Comparison of ENCODE assay signal across 16 cellular contexts in genomic region chr2:203310688-203311087, GRCh38. TPM values are rescaled to one million over a fixed set of nuclear protein-coding genes. Genes with fewer than 3 reads are reported as not detected.
DNase-seq lines count a peak whose midpoint lies in the region; ATAC-seq and TF ChIP-seq lines count a peak whose summit lies in the region.
"Had no signal": no experiment of that assay in that cellular context is flagged by ENCODE, and none has a peak within 500 bp of the region (broad histone marks: within the 10 kb centered on the region; RNA-seq: fewer than 3 reads in every experiment).

No MANE protein-coding gene starts in this region.

- no peak overlapping the region for H3K9ac ChIP-seq in IMR-90 (ENCODE audit: low read depth, low read length)
- H3K9ac ChIP-seq: BLaER1, GM23248 had no signal

- no peaks in the 10 kb centered on the region for H4K20me1 ChIP-seq in IMR-90 (ENCODE audit: insufficient read depth, low read length)
- H4K20me1 ChIP-seq: BLaER1 had no signal

- no peak overlapping the region for H3K23ac ChIP-seq in IMR-90 (ENCODE audit: low read depth, low read length)

- no peak overlapping the region for H4K91ac ChIP-seq in IMR-90 (ENCODE audit: insufficient read depth, low read depth, low read length)

- no peak overlapping the region for H3K4me3 ChIP-seq in IMR-90 (ENCODE audit: insufficient read depth, low read depth, low read length)
- H3K4me3 ChIP-seq: BLaER1, GM23248 had no signal

- no peak overlapping the region for H2AK9ac ChIP-seq in IMR-90 (replicated peaks; ENCODE audit: low read depth, low read length, poor library complexity)

- H3K18ac ChIP-seq in IMR-90 (ENCODE audit: low read depth, low read length), result no peak overlapping the region

- H2BK120ac ChIP-seq in IMR-90 (ENCODE audit: low read depth, low read length), result no peak overlapping the region

- no peak for TF ChIP-seq POLR2A in IMR-90 (IDR thresholded peaks at IDR 0.05; ENCODE audit: low read depth, low read length)

- in situ Hi-C loops in IMR-90 (cut with MboI; ENCODE audit: low sequenced_read_pairs), result no loop called here

- no peak overlapping the region for H3K56ac ChIP-seq in IMR-90 (ENCODE audit: extremely low read depth, insufficient read depth, low read length)

- DNase-seq in IMR-90 (no peak), GOT3 (lab: John Stamatoyannopoulos, UW) (no peak)
- DNase-seq in stimulated activated naive CD4-positive, alpha-beta T cell (lab: John Stamatoyannopoulos, UW), result no peak
- DNase-seq: Caco-2; CD4-positive, CD25-positive, alpha-beta regulatory T cell; CD8-positive, alpha-beta T cell; DMS153; DND-41; GM23248; H9 had no signal

- H2BK20ac ChIP-seq in IMR-90 (ENCODE audit: low read depth, low read length), result no peak overlapping the region

- H2BK15ac ChIP-seq in IMR-90 (ENCODE audit: low read depth, low read length), result no peak overlapping the region

- no peaks in the 10 kb centered on the region for H3K9me1 ChIP-seq in IMR-90 (ENCODE audit: insufficient read depth, low read length)

- H3K14ac ChIP-seq in IMR-90 (replicated peaks; ENCODE audit: low read depth, low read length), result no peak overlapping the region

- H3K27me3 ChIP-seq in IMR-90 (ENCODE audit: control insufficient read depth, insufficient read depth, low read length), result no peaks in the 10 kb centered on the region
- H3K27me3 ChIP-seq: BLaER1 had no signal

- no peak overlapping the region for H3K4ac ChIP-seq in IMR-90 (ENCODE audit: low read depth, low read length)

- H3K4me2 ChIP-seq in IMR-90 (ENCODE audit: low read depth, low read length), result no peak overlapping the region
- H3K4me2 ChIP-seq: BLaER1 had no signal

- H3K9me3 ChIP-seq in IMR-90 (ENCODE audit: control insufficient read depth, insufficient read depth, low read length), result no peaks in the 10 kb centered on the region
- H3K9me3 ChIP-seq: Caco-2 had no signal

- intact Hi-C loops in IMR-90 (cut with micrococcal nuclease), result no loop called here

- CTCF ChIA-PET in IMR-90 (lab: Yijun Ruan, JAX), result no interaction called here

- no peak overlapping the region for H2BK5ac ChIP-seq in IMR-90 (ENCODE audit: low read depth, low read length, poor library complexity, severe bottlenecking)

- BruUV-seq in IMR-90 (replicated peaks; lab: Mats Ljungman, UMichigan), result no TSS peak

- TF ChIP-seq CTCF in IMR-90 (conservative IDR thresholded peaks at IDR 0.05; ENCODE audit: low read depth, low read length), result no peak

- no peak for ATAC-seq in IMR-90 (ENCODE audit: low read depth)
- ATAC-seq in HG02678 (IDR thresholded peaks at IDR 0.05; ENCODE audit: unreplicated experiment), result no peak
- ATAC-seq: CD8-positive, alpha-beta T cell; HCT116 had no signal

- no peak for TF ChIP-seq RAD21 in IMR-90 (IDR thresholded peaks at IDR 0.05; ENCODE audit: low read length)

- no peaks in the 10 kb centered on the region for H3K79me1 ChIP-seq in IMR-90 (ENCODE audit: low read depth in 1 of 2, low read length in 2 of 2)

- H2AFZ ChIP-seq in IMR-90 (replicated peaks; ENCODE audit: low read length, poor library complexity), result no peak overlapping the region
- H2AFZ ChIP-seq: GM23248 had no signal

- H4K5ac ChIP-seq in IMR-90 (ENCODE audit: low read depth, low read length), result no peak overlapping the region

- H3K27ac ChIP-seq in IMR-90 (ENCODE audit: insufficient read depth, low read length) (no peak overlapping the region), angular gyrus (ENCODE audit: low read depth, low read length) (peak overlapping the region; percentile 59), cingulate gyrus (ENCODE audit: low read depth, low read length) (peak overlapping the region; percentile 81)
- H3K27ac ChIP-seq: BLaER1, C4-2B, GM23248 had no signal

- POLR2A ChIA-PET in IMR-90 (lab: Charles Lee; ENCODE audit: unreplicated experiment), result no interaction called here

- dilution Hi-C loops in IMR-90 (cut with HindIII; ENCODE audit: low sequenced_read_pairs, unreplicated experiment), result no loop called here

- no peak overlapping the region for H2AK5ac ChIP-seq in IMR-90 (ENCODE audit: low read depth, low read length)

- no peak overlapping the region for H4K8ac ChIP-seq in IMR-90 (ENCODE audit: low read depth in 2 of 2, low read length in 2 of 2)

- no peaks in the 10 kb centered on the region for H3K4me1 ChIP-seq in IMR-90 (ENCODE audit: control insufficient read depth, insufficient read depth, low read length)
- H3K4me1 ChIP-seq: Caco-2 had no signal

- no CpG with 5 or more reads among the region's 2 CpGs for WGBS in IMR-90 (ENCODE audit: extremely low coverage in 2 of 2, insufficient read length in 1 of 2), 2 experiments

- peaks cover 3% of the 10 kb centered on the region for H3K36me3 ChIP-seq in IMR-90 (ENCODE audit: control insufficient read depth, insufficient read depth, low read length)

TF ChIP-seq in IMR-90, 13 proteins besides CTCF, POLR2A, EP300 and RAD21:
- TF ChIP-seq FOS (IDR thresholded peaks at IDR 0.05; ENCODE audit: low read depth, low read length) (no peak), SMC3 (IDR thresholded peaks at IDR 0.05; ENCODE audit: low read depth, low read length) (no peak), CEBPB (IDR thresholded peaks at IDR 0.05; ENCODE audit: low read depth, low read length) (no peak), USF2 (IDR thresholded peaks at IDR 0.05; ENCODE audit: low read depth, low read length) (no peak), RFX5 (IDR thresholded peaks at IDR 0.05; ENCODE audit: low read depth, low read length) (no peak), MAFK (IDR thresholded peaks at IDR 0.05; ENCODE audit: low read depth, low read length) (peak; percentile 48; the same call in 1 of the 2 replicates)

RNA-seq across cellular contexts. Expression of gene ABI2, which starts 17.5 kb away (rescaled TPM):
- total RNA-seq in IMR-90 (2012; rRNA removed), result 35.0 and 35.7 TPM in 2 replicates
- polyA plus RNA-seq in IMR-90 (2012; rRNA removed), result 53.2 and 54.0 TPM in 2 replicates
- 25.1 and 26.0 TPM in 2 replicates for polyA plus RNA-seq in IMR-90 (2012; cell fraction: cytosol; rRNA removed)
- 34.2 and 49.5 TPM in 2 replicates for polyA plus RNA-seq in IMR-90 (2012; cell fraction: nucleus; rRNA removed; ENCODE audit: low replicate concordance)
